In genomic region chr7:17402628-17403278, GRCh38 we compare ENCODE assay signal across 7 cellular contexts.
DNase-seq lines count a peak whose midpoint lies in the region; ATAC-seq lines count a peak whose summit lies in the region.

No MANE protein-coding gene starts in this region.

- ATAC-seq in GM18868 (IDR thresholded peaks at IDR 0.05; ENCODE audit: unreplicated experiment): peak; percentile 77
- ATAC-seq in GM21619 (IDR thresholded peaks at IDR 0.05; ENCODE audit: unreplicated experiment): peak; percentile 69
- ATAC-seq in HG03565 (IDR thresholded peaks at IDR 0.05; ENCODE audit: unreplicated experiment): peak; percentile 77
- ATAC-seq in left lobe of liver: peak; percentile 84

- peak; percentile 58 for DNase-seq in left lobe of liver (ENCODE audit: low spot score)
- no peak for DNase-seq in NCI-H82 (lab: John Stamatoyannopoulos, UW)
- no peak for DNase-seq in SIG-M5 (lab: John Stamatoyannopoulos, UW)
- DNase-seq in caudate nucleus (lab: John Stamatoyannopoulos, UW): no peak

- H3K27ac ChIP-seq in caudate nucleus (ENCODE audit: low read depth, low read length): no peak overlapping the region
